Comparison of ENCODE assay signal across 1 cellular context in the genomic region with DNA sequence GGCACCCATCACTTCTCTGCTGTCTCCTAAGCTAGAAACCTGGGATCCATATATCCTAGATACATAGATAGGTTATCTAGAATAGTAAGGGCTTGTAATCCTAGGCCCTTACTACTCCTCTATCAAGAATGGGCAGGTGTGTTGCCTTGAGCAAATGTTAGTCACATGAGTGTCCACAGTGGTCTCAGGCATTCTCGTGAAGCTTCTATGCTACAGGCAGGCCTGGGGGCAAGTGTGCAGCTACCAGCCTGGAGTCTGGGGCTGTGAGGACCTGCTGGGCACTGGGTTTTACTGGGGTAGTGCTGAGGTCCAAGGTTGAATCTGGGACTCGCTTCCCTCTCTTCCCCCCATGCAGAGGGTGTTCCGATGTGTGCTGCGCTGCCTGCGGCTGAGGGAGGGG.
TF ChIP-seq lines count a peak whose summit lies in the region.

No MANE protein-coding gene starts in this region.

TF ChIP-seq in WTC11, 78 proteins besides CTCF, POLR2A, EP300 and RAD21 (continued from another document):
- TF ChIP-seq, protein P1, sequence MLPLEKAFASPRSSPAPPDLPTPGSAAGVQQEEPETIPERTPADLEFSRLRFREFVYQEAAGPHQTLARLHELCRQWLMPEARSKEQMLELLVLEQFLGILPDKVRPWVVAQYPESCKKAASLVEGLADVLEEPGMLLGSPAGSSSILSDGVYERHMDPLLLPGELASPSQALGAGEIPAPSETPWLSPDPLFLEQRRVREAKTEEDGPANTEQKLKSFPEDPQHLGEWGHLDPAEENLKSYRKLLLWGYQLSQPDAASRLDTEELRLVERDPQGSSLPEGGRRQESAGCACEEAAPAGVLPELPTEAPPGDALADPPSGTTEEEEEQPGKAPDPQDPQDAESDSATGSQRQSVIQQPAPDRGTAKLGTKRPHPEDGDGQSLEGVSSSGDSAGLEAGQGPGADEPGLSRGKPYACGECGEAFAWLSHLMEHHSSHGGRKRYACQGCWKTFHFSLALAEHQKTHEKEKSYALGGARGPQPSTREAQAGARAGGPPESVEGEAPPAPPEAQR (CRISPR knock-in tag; IDR thresholded peaks at IDR 0.05): no peak
- no peak for TF ChIP-seq ETV6 (CRISPR knock-in tag; IDR thresholded peaks at IDR 0.05)
- TF ChIP-seq, protein P2, sequence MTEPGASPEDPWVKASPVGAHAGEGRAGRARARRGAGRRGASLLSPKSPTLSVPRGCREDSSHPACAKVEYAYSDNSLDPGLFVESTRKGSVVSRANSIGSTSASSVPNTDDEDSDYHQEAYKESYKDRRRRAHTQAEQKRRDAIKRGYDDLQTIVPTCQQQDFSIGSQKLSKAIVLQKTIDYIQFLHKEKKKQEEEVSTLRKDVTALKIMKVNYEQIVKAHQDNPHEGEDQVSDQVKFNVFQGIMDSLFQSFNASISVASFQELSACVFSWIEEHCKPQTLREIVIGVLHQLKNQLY (CRISPR knock-in tag; IDR thresholded peaks at IDR 0.05): no peak
- TF ChIP-seq FOXP1 (CRISPR knock-in tag; IDR thresholded peaks at IDR 0.05; ENCODE audit: borderline replicate concordance): no peak
- TF ChIP-seq, protein P3, sequence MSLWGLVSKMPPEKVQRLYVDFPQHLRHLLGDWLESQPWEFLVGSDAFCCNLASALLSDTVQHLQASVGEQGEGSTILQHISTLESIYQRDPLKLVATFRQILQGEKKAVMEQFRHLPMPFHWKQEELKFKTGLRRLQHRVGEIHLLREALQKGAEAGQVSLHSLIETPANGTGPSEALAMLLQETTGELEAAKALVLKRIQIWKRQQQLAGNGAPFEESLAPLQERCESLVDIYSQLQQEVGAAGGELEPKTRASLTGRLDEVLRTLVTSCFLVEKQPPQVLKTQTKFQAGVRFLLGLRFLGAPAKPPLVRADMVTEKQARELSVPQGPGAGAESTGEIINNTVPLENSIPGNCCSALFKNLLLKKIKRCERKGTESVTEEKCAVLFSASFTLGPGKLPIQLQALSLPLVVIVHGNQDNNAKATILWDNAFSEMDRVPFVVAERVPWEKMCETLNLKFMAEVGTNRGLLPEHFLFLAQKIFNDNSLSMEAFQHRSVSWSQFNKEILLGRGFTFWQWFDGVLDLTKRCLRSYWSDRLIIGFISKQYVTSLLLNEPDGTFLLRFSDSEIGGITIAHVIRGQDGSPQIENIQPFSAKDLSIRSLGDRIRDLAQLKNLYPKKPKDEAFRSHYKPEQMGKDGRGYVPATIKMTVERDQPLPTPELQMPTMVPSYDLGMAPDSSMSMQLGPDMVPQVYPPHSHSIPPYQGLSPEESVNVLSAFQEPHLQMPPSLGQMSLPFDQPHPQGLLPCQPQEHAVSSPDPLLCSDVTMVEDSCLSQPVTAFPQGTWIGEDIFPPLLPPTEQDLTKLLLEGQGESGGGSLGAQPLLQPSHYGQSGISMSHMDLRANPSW (CRISPR knock-in tag; conservative IDR thresholded peaks at IDR 0.05; ENCODE audit: low read depth): no peak
